8 cellular contexts compared by ENCODE assay signal in genomic region chr6:62285612-62286469, GRCh38. TPM values are rescaled to one million over a fixed set of nuclear protein-coding genes. Genes with fewer than 3 reads are reported as not detected.
DNase-seq lines count a peak whose midpoint lies in the region; ATAC-seq and TF ChIP-seq lines count a peak whose summit lies in the region.

Gene KHDRBS2 (minus strand): TSS chr6:62286225.

- H3K27me3 ChIP-seq in CD4-positive, CD25-positive, alpha-beta regulatory T cell (ENCODE audit: control insufficient read depth, insufficient read depth, low read length): no peaks in the 10 kb centered on the region
- H3K27me3 ChIP-seq in osteoblast (ENCODE audit: insufficient read depth, low read length): no peaks in the 10 kb centered on the region

- no peak within 1 kb of the TSS for H3K27ac ChIP-seq in CD4-positive, CD25-positive, alpha-beta regulatory T cell (ENCODE audit: insufficient read depth, low read length, poor library complexity, severe bottlenecking)
- no peak within 1 kb of the TSS for H3K27ac ChIP-seq in osteoblast (ENCODE audit: low read depth, low read length)

- no peaks in the 10 kb centered on the region for H3K36me3 Mint-ChIP-seq in CD4-positive, CD25-positive, alpha-beta regulatory T cell
- no peaks in the 10 kb centered on the region for H3K36me3 Mint-ChIP-seq in central memory CD8-positive, alpha-beta T cell (ENCODE audit: insufficient read depth)

- H3K9me3 Mint-ChIP-seq in CD4-positive, CD25-positive, alpha-beta regulatory T cell: peaks cover 0 to 4% (median 0%) of the 10 kb centered on the region in 7 donors
- peaks cover 6% of the 10 kb centered on the region for H3K9me3 Mint-ChIP-seq in central memory CD8-positive, alpha-beta T cell

- no peak within 1 kb of the TSS for H2AFZ ChIP-seq in osteoblast (ENCODE audit: low read length)

- no peaks in the 10 kb centered on the region for H3K36me3 ChIP-seq in CD4-positive, CD25-positive, alpha-beta regulatory T cell (ENCODE audit: control insufficient read depth, insufficient read depth, low read length)
- H3K36me3 ChIP-seq in osteoblast (ENCODE audit: insufficient read depth, low read length): no peaks in the 10 kb centered on the region

- TF ChIP-seq CTCF in osteoblast (IDR thresholded peaks at IDR 0.05; ENCODE audit: extremely low read depth, low read depth, low read length): no peak

- ATAC-seq in CD4-positive, CD25-positive, alpha-beta regulatory T cell (ENCODE audit: low read depth in 2 of 2): peak; percentile 73 to 79
- ATAC-seq in GM19043 (IDR thresholded peaks at IDR 0.05; ENCODE audit: low read depth, unreplicated experiment): peak; percentile 100
- peak; percentile 100 for ATAC-seq in HG03108 (IDR thresholded peaks at IDR 0.05; ENCODE audit: unreplicated experiment)
- peak; percentile 49 for ATAC-seq in central memory CD8-positive, alpha-beta T cell (replicated peaks; ENCODE audit: extremely low read depth, poor library complexity, severe bottlenecking)
- peak; percentile 97 for ATAC-seq in left colon

- H3K27me3 Mint-ChIP-seq in CD4-positive, CD25-positive, alpha-beta regulatory T cell: no peaks in the 10 kb centered on the region
- H3K27me3 Mint-ChIP-seq in central memory CD8-positive, alpha-beta T cell: no peaks in the 10 kb centered on the region

- no peaks in the 10 kb centered on the region for H3K79me2 ChIP-seq in osteoblast (ENCODE audit: insufficient read depth, low read length)

- no peaks in the 10 kb centered on the region for H3K4me1 Mint-ChIP-seq in CD4-positive, CD25-positive, alpha-beta regulatory T cell
- no peaks in the 10 kb centered on the region for H3K4me1 Mint-ChIP-seq in central memory CD8-positive, alpha-beta T cell

- no peaks in the 10 kb centered on the region for H3K9me3 ChIP-seq in CD4-positive, CD25-positive, alpha-beta regulatory T cell (ENCODE audit: control insufficient read depth in 2 of 2, low read length in 2 of 2)
- no peaks in the 10 kb centered on the region for H3K9me3 ChIP-seq in osteoblast (ENCODE audit: low read depth, low read length)

- no peak within 1 kb of the TSS for H3K4me3 Mint-ChIP-seq in CD4-positive, CD25-positive, alpha-beta regulatory T cell
- peak within 1 kb of the TSS; percentile 66 for H3K4me3 Mint-ChIP-seq in central memory CD8-positive, alpha-beta T cell

- DNase-seq in CD4-positive, CD25-positive, alpha-beta regulatory T cell: no peak
- DNase-seq in NCI-H748 (lab: John Stamatoyannopoulos, UW; ENCODE audit: unreplicated experiment) (peak; percentile 100), left colon (peak; percentile 84 to 92), osteoblast (ENCODE audit: insufficient read length, low spot score, missing footprints) (no peak)
- no peak for DNase-seq in central memory CD8-positive, alpha-beta T cell (ENCODE audit: low spot score in 2 of 2)
- peak; percentile 5 for DNase-seq in stimulated activated CD8-positive, alpha-beta memory T cell treated with anti-CD3 and anti-CD28 coated beads, Interleukin-12 subunit alpha, Interleukin-12 subunit beta, amount 100 ng/mL, for 4 hours (ENCODE audit: low read depth)

- H4K20me1 ChIP-seq in osteoblast (ENCODE audit: insufficient read depth, low read length): no peaks in the 10 kb centered on the region

- no peak within 1 kb of the TSS for H3K27ac Mint-ChIP-seq in CD4-positive, CD25-positive, alpha-beta regulatory T cell
- no peak within 1 kb of the TSS for H3K27ac Mint-ChIP-seq in central memory CD8-positive, alpha-beta T cell (ENCODE audit: low read depth)

- H3K4me3 ChIP-seq in CD4-positive, CD25-positive, alpha-beta regulatory T cell (ENCODE audit: low read depth, low read length): no peak within 1 kb of the TSS
- no peak within 1 kb of the TSS for H3K4me3 ChIP-seq in osteoblast (ENCODE audit: insufficient read depth, low read length)

- no peaks in the 10 kb centered on the region for H3K4me1 ChIP-seq in CD4-positive, CD25-positive, alpha-beta regulatory T cell (ENCODE audit: control insufficient read depth, insufficient read depth, low read length, poor library complexity, severe bottlenecking)
- H3K4me1 ChIP-seq in osteoblast (ENCODE audit: insufficient read depth, low read length): no peaks in the 10 kb centered on the region

- H3K4me2 ChIP-seq in osteoblast (ENCODE audit: insufficient read depth, low read length): no peak within 1 kb of the TSS

- intact Hi-C loops in left colon (cut with DNase I, micrococcal nuclease): no loop called here

RNA-seq across cellular contexts. Expression of gene KHDRBS2, which starts in this region (rescaled TPM):
- total RNA-seq in CD4-positive, CD25-positive, alpha-beta regulatory T cell: not detected
- polyA plus RNA-seq in CD4-positive, CD25-positive, alpha-beta regulatory T cell: not detected
- 1 to 10 TPM in 1 of 2 donors, under 1 TPM in 1; 0.46 to 1.4 TPM for total RNA-seq in left colon
- total RNA-seq in osteoblast: not detected in 2 replicates

Comparison
In these comparisons a context has a peak if more than half of its experiments do, and no peak if none do; other contexts are left out.
1. Peak in ATAC-seq in CD4-positive, CD25-positive, alpha-beta regulatory T cell; RNA of the gene not detected or under 1 TPM.
2. ATAC-seq: peak in every context shown above with its lines; median percentile 100 in GM19043; 100 in HG03108; 97 in left colon; 76 in CD4-positive, CD25-positive, alpha-beta regulatory T cell; 49 in central memory CD8-positive, alpha-beta T cell.
3. DNase-seq: peak in NCI-H748 (single experiment), left colon (2 of 2) and stimulated activated CD8-positive, alpha-beta memory T cell treated with anti-CD3 and anti-CD28 coated beads, Interleukin-12 subunit alpha, Interleukin-12 subunit beta, amount 100 ng/mL, for 4 hours (single experiment); none in CD4-positive, CD25-positive, alpha-beta regulatory T cell (0 of 3), central memory CD8-positive, alpha-beta T cell (0 of 2) and osteoblast (single experiment).